In genomic region chr20:58293453-58293852, GRCh38 we compare ENCODE assay signal across 10 cellular contexts. TPM values are rescaled to one million over a fixed set of nuclear protein-coding genes. Genes with fewer than 3 reads are reported as not detected.
A peak's percentile ranks its signal among the peaks of the same experiment; 100 is the strongest.
DNase-seq lines count a peak whose midpoint lies in the region; ATAC-seq, FAIRE-seq and TF ChIP-seq lines count a peak whose summit lies in the region.
"Had no signal": no experiment of that assay in that cellular context is flagged by ENCODE, and none has a peak within 500 bp of the region (broad histone marks: within the 10 kb centered on the region; RNA-seq: fewer than 3 reads in every experiment).

No MANE protein-coding gene starts in this region.

- H2AK5ac ChIP-seq in IMR-90 (ENCODE audit: low read depth, low read length), result no peak overlapping the region

- TF ChIP-seq CTCF in IMR-90 (conservative IDR thresholded peaks at IDR 0.05; ENCODE audit: low read depth, low read length) (no peak), GM12878 (IDR thresholded peaks at IDR 0.05 in 2 of 3, conservative IDR thresholded peaks at IDR 0.05 in 1 of 3; ENCODE audit: control insufficient read depth in 2 of 3, extremely low read depth in 1 of 3, insufficient read depth in 1 of 3, low read depth in 3 of 3, low read length in 3 of 3) (no peak), mucosa of descending colon (IDR thresholded peaks at IDR 0.05) (no peak)

- H4K5ac ChIP-seq in IMR-90 (ENCODE audit: low read depth, low read length), result no peak overlapping the region

- no peak overlapping the region for H3K18ac ChIP-seq in IMR-90 (ENCODE audit: low read depth, low read length)

- H3K4me2 ChIP-seq in IMR-90 (ENCODE audit: low read depth, low read length) (no peak overlapping the region), GM12878 (ENCODE audit: control insufficient read depth, insufficient read depth) (no peak overlapping the region)

- dilution Hi-C loops in IMR-90 (cut with HindIII; ENCODE audit: low sequenced_read_pairs, unreplicated experiment), result no loop called here

- POLR2A ChIA-PET in IMR-90 (lab: Charles Lee; ENCODE audit: unreplicated experiment), result no interaction called here
- POLR2A ChIA-PET in GM12878 (lab: Charles Lee), result interaction anchor here (0.5 to 1.2 kb wide), 2 partner anchors 10 to 14 kb away, joined by 3 to 5 read pairs; no protein-coding TSS in a partner anchor

- TF ChIP-seq EP300 in GM12878 (IDR thresholded peaks at IDR 0.05; ENCODE audit: borderline replicate concordance in 1 of 2, control insufficient read depth in 1 of 2, low read depth in 2 of 2, low read length in 2 of 2), result no peak

- no peak overlapping the region for H3K14ac ChIP-seq in IMR-90 (replicated peaks; ENCODE audit: low read depth, low read length)

- in situ Hi-C loops in IMR-90 (cut with MboI; ENCODE audit: low sequenced_read_pairs) (no loop called here), GM12878 (cut with MboI) (no loop called here)

- H2BK15ac ChIP-seq in IMR-90 (ENCODE audit: low read depth, low read length), result no peak overlapping the region

- H3K36me3 ChIP-seq in IMR-90 (ENCODE audit: control insufficient read depth, insufficient read depth, low read length), result peaks cover 4% of the 10 kb centered on the region
- no peaks in the 10 kb centered on the region for H3K36me3 ChIP-seq in GM12878 (ENCODE audit: control insufficient read depth in 2 of 2, insufficient read depth in 2 of 2, low read length in 1 of 2)
- H3K36me3 ChIP-seq in mucosa of descending colon (ENCODE audit: low read depth), result no peaks in the 10 kb centered on the region
- H3K36me3 ChIP-seq: SJSA1 had no signal

- H3K27me3 ChIP-seq in IMR-90 (ENCODE audit: control insufficient read depth, insufficient read depth, low read length), result no peaks in the 10 kb centered on the region
- no peaks in the 10 kb centered on the region for H3K27me3 ChIP-seq in GM12878 (replicated peaks in 1 of 2; ENCODE audit: control insufficient read depth in 2 of 2, insufficient read depth in 2 of 2, low read length in 1 of 2)
- H3K27me3 ChIP-seq: esophagus muscularis mucosa, SJSA1 had no signal

- H4K91ac ChIP-seq in IMR-90 (ENCODE audit: insufficient read depth, low read depth, low read length), result no peak overlapping the region

- no peak for FAIRE-seq in GM12878 (lab: Jason Lieb, UNC)

- CTCF ChIA-PET in IMR-90 (lab: Yijun Ruan, JAX) (no interaction called here), GM12878 (lab: Yijun Ruan, JAX) (no interaction called here)

- WGBS in IMR-90 (ENCODE audit: extremely low coverage in 2 of 2, insufficient read length in 1 of 2), 2 experiments, result 100% methylated on average over 1 of the region's 2 CpGs; no CpG with 5 or more reads in 1 of the 2 experiments
- WGBS in GM12878 (ENCODE audit: insufficient coverage, insufficient replicate concordance, low lambda C conversion rate, missing lambda C conversion rate), result 89% methylated on average over 2 of the region's 2 CpGs

- H2BK20ac ChIP-seq in IMR-90 (ENCODE audit: low read depth, low read length), result no peak overlapping the region

- H3K4me3 ChIP-seq in IMR-90 (ENCODE audit: insufficient read depth, low read depth, low read length) (no peak overlapping the region), GM12878 (no peak overlapping the region), mucosa of descending colon (no peak overlapping the region)
- H3K4me3 ChIP-seq: esophagus muscularis mucosa, SJSA1 had no signal

- no peak overlapping the region for H4K8ac ChIP-seq in IMR-90 (ENCODE audit: low read depth in 2 of 2, low read length in 2 of 2)

- intact Hi-C loops in IMR-90 (cut with micrococcal nuclease) (loop anchor here (5.0 kb wide), 1 partner anchor 36 kb away; no protein-coding TSS in a partner anchor), GM12878 (cut with micrococcal nuclease; ENCODE audit: unreplicated experiment) (no loop called here), mucosa of descending colon (cut with DNase I, micrococcal nuclease) (no loop called here)

- H4K20me1 ChIP-seq in IMR-90 (ENCODE audit: insufficient read depth, low read length) (peaks cover 38% of the 10 kb centered on the region), GM12878 (ENCODE audit: control insufficient read depth, insufficient read depth) (no peaks in the 10 kb centered on the region)

- H3K4me1 ChIP-seq in IMR-90 (ENCODE audit: control insufficient read depth, insufficient read depth, low read length) (peaks cover 4% of the 10 kb centered on the region), GM12878 (ENCODE audit: control insufficient read depth, insufficient read depth, low read length) (no peaks in the 10 kb centered on the region), mucosa of descending colon (ENCODE audit: low read depth) (no peaks in the 10 kb centered on the region)

- peak overlapping the region; percentile 46 for H2AK9ac ChIP-seq in IMR-90 (replicated peaks; ENCODE audit: low read depth, low read length, poor library complexity)

- H3K9me1 ChIP-seq in IMR-90 (ENCODE audit: insufficient read depth, low read length), result peaks cover 9% of the 10 kb centered on the region; the same call in 1 of the 2 replicates

- H3K27ac ChIP-seq in IMR-90 (ENCODE audit: insufficient read depth, low read length) (no peak overlapping the region), GM12878 (ENCODE audit: control insufficient read depth, insufficient read depth) (no peak overlapping the region)
- H3K27ac ChIP-seq: esophagus muscularis mucosa, SJSA1 had no signal

- RAD21 ChIA-PET in GM12878 (lab: Charles Lee; ENCODE audit: unreplicated experiment), result no interaction called here

- H3K9ac ChIP-seq in IMR-90 (ENCODE audit: low read depth, low read length) (no peak overlapping the region), GM12878 (ENCODE audit: control insufficient read depth, insufficient read depth, low read length) (no peak overlapping the region)

- DNase-seq in NCI-H1417 (lab: John Stamatoyannopoulos, UW) (peak in 2 of 3 experiments; percentile 12 to 51), NCI-H1417 treated with DMSO at 0.1 percent for 48 hours (lab: John Stamatoyannopoulos, UW) (no peak), IMR-90 (no peak), GM12878 (ENCODE audit: low read depth, low spot score) (no peak), mucosa of descending colon (no peak), NOMO-1 (lab: John Stamatoyannopoulos, UW; ENCODE audit: unreplicated experiment in 2 of 2) (no peak), DMS114 treated with DMSO at 0.1 percent for 48 hours (lab: John Stamatoyannopoulos, UW; ENCODE audit: unreplicated experiment) (no peak)

- no peak overlapping the region for H3K23ac ChIP-seq in IMR-90 (ENCODE audit: low read depth, low read length)

- H3K79me2 ChIP-seq in GM12878 (ENCODE audit: control insufficient read depth, insufficient read depth, low read length), result no peaks in the 10 kb centered on the region

- TF ChIP-seq POLR2A in IMR-90 (IDR thresholded peaks at IDR 0.05; ENCODE audit: low read depth, low read length), result no peak
- no peak for TF ChIP-seq POLR2A in GM12878 (IDR thresholded peaks at IDR 0.05; ENCODE audit: low read depth, low read length)

- ATAC-seq in IMR-90 (ENCODE audit: low read depth) (no peak), GM12878 (peak; percentile 96), mucosa of descending colon (peak; percentile 44), GM19467 (IDR thresholded peaks at IDR 0.05; ENCODE audit: unreplicated experiment) (no peak)

- H2BK120ac ChIP-seq in IMR-90 (ENCODE audit: low read depth, low read length), result no peak overlapping the region

- SMC1A ChIA-PET in GM12878 (lab: Charles Lee; ENCODE audit: uncharacterized antibody, unreplicated experiment), result interaction anchor here (1.2 kb wide), 1 partner anchor 373 kb away, joined by 3 read pairs; no protein-coding TSS in a partner anchor

- H2AFZ ChIP-seq in IMR-90 (replicated peaks; ENCODE audit: low read length, poor library complexity) (no peak overlapping the region), GM12878 (ENCODE audit: control insufficient read depth, low read depth, low read length) (no peak overlapping the region)

- peaks cover 43 to 80% of the 10 kb centered on the region in 2 experiments for H3K79me1 ChIP-seq in IMR-90 (ENCODE audit: low read depth in 1 of 2, low read length in 2 of 2)

- no peak overlapping the region for H3K4ac ChIP-seq in IMR-90 (ENCODE audit: low read depth, low read length)

- BruUV-seq in IMR-90 (replicated peaks; lab: Mats Ljungman, UMichigan) (no TSS peak), GM12878 (replicated peaks; lab: Mats Ljungman, UMichigan) (no TSS peak)

- TF ChIP-seq RAD21 in IMR-90 (IDR thresholded peaks at IDR 0.05; ENCODE audit: low read length) (no peak), GM12878 (IDR thresholded peaks at IDR 0.05; ENCODE audit: insufficient read depth, low read depth, low read length) (no peak)

- H3K9me3 ChIP-seq in IMR-90 (ENCODE audit: control insufficient read depth, insufficient read depth, low read length) (no peaks in the 10 kb centered on the region), GM12878 (replicated peaks; ENCODE audit: control insufficient read depth, insufficient read depth, low read length) (no peaks in the 10 kb centered on the region), mucosa of descending colon (no peaks in the 10 kb centered on the region)
- H3K9me3 ChIP-seq: esophagus muscularis mucosa, SJSA1 had no signal

- H2BK5ac ChIP-seq in IMR-90 (ENCODE audit: low read depth, low read length, poor library complexity, severe bottlenecking), result no peak overlapping the region

- H3K56ac ChIP-seq in IMR-90 (ENCODE audit: extremely low read depth, insufficient read depth, low read length), result no peak overlapping the region

TF ChIP-seq in GM12878, 131 proteins besides CTCF, POLR2A, EP300 and RAD21 (continues in another document):
- TF ChIP-seq BACH1 (IDR thresholded peaks at IDR 0.05; ENCODE audit: borderline replicate concordance), result no peak

RNA-seq across cellular contexts. Expression of gene RAB22A, which starts 16.1 kb away (rescaled TPM):
- total RNA-seq in IMR-90 (2012; rRNA removed) (8.2 and 16.1 TPM in 2 replicates), GM12878 (2014; rRNA removed) (9.6 and 9.8 TPM in 2 replicates), GM12878 (2014; rRNA removed; fragmentation: Illumina TruSeq; extraction: Trizol) (10.6 and 11.0 TPM in 2 replicates), GM12878 (2021) (10.1 and 10.2 TPM in 2 replicates), mucosa of descending colon (10 to 100 TPM; 20.2 to 27.3 (median 21.0) TPM)
- polyA plus RNA-seq in IMR-90 (2012; rRNA removed) (7.9 and 8.4 TPM in 2 replicates), GM12878 (2011; rRNA removed) (11.7 and 15.7 TPM in 2 replicates), GM12878 (2014; fragmentation: Illumina TruSeq; extraction: Trizol) (7.7 and 9.2 TPM in 2 replicates), GM12878 (2014; fragmentation: Nextera tagmentation; extraction: Ambion mirVana) (1 to 10 TPM; 2.7 to 3.7 TPM), GM12878 (2014; rRNA removed) (7.9 TPM in 2 replicates), GM12878 (2016; fragmentation: Nextera tagmentation; extraction: Ambion mirVana) (10 to 100 TPM; 11.7 to 12.0 TPM)
- polyA plus RNA-seq in IMR-90 (2012; cell fraction: cytosol; rRNA removed), result 3.4 and 4.3 TPM in 2 replicates
- 15.6 and 16.5 TPM in 2 replicates for polyA plus RNA-seq in IMR-90 (2012; cell fraction: nucleus; rRNA removed; ENCODE audit: low replicate concordance)
- 18.0 and 18.5 TPM in 2 replicates for total RNA-seq in GM12878 (2013; cell fraction: nucleolus; rRNA removed)
- polyA plus RNA-seq in GM12878 (2011; ENCODE audit: low read depth), result 2.9 TPM
- polyA plus RNA-seq in GM12878 (2011; cell fraction: cytosol; rRNA removed), result 4.7 and 4.8 TPM in 2 replicates
- polyA plus RNA-seq in GM12878 (2011; cell fraction: nucleus; rRNA removed), result 6.0 and 7.6 TPM in 2 replicates
- polyA plus RNA-seq in GM12878 (2012), result 4.5 and 4.9 TPM in 2 replicates
- polyA minus RNA-seq in GM12878 (2011; rRNA and poly(A)+ RNA removed), result 20.8 and 23.3 TPM in 2 replicates
- 4.5 and 5.2 TPM in 2 replicates for polyA minus RNA-seq in GM12878 (2011; cell fraction: cytosol; rRNA and poly(A)+ RNA removed)
- 11.8 and 20.2 TPM in 2 replicates for polyA minus RNA-seq in GM12878 (2011; cell fraction: nucleus; rRNA and poly(A)+ RNA removed)

Comparison
In these comparisons a context has a peak if more than half of its experiments do, and no peak if none do; other contexts are left out.
1. DNase-seq: peak in NCI-H1417 (2 of 3); none in NCI-H1417 treated with DMSO at 0.1 percent for 48 hours (single experiment), IMR-90 (single experiment), GM12878 (single experiment), mucosa of descending colon (0 of 3), NOMO-1 (0 of 2) and DMS114 treated with DMSO at 0.1 percent for 48 hours (single experiment).
2. ATAC-seq: peak in GM12878 (single experiment) and mucosa of descending colon (single experiment); none in IMR-90 (single experiment) and GM19467 (single experiment).